In genomic region chr9:111099199-111100005, GRCh38 we compare ENCODE assay signal across 1 cellular context.
TF ChIP-seq lines count a peak whose summit lies in the region.

No MANE protein-coding gene starts in this region.

TF ChIP-seq in WTC11, 78 proteins besides CTCF, POLR2A, EP300 and RAD21 (continued from another document):
- TF ChIP-seq ZSCAN18 (CRISPR knock-in tag; IDR thresholded peaks at IDR 0.05) (no peak), MYBL2 (CRISPR knock-in tag; IDR thresholded peaks at IDR 0.05) (no peak), TP53 (CRISPR knock-in tag; IDR thresholded peaks at IDR 0.05) (no peak)
